ENCODE assay signal across 8 cellular contexts in genomic region chr2:173354601-173355131, GRCh38. TPM values are rescaled to one million over a fixed set of nuclear protein-coding genes. Genes with fewer than 3 reads are reported as not detected.
DNase-seq lines count a peak whose midpoint lies in the region; ATAC-seq and TF ChIP-seq lines count a peak whose summit lies in the region.

CDCA7 (plus strand) TSS chr2:173354872; CDS start chr2:173354964, 92 bp downstream.

- CTCF ChIA-PET in PC-9 (lab: Charles Lee), result no interaction called here

- H3K9ac ChIP-seq in HUES6 (ENCODE audit: low read length), result peak within 1 kb of the TSS; percentile 99

- intact Hi-C loops in PC-9 (cut with micrococcal nuclease; ENCODE audit: unreplicated experiment), result loop anchor here (10.0 kb wide), 1 partner anchor 330 kb away; no protein-coding TSS in a partner anchor
- intact Hi-C loops in activated T-helper 1 cell treated with anti-CD3 and anti-CD28 coated beads, Interleukin-12 subunit alpha, Interleukin-12 subunit beta, Interleukin-2, Interleukin-4 antibody, amounts not matched to agents 30 ng/mL and 10 ng/mL and 1 ng/mL, durations not matched to agents 14 hours and 24 hours and 36 hours (cut with micrococcal nuclease), result loop anchor here (1.0 to 10.0 kb wide), 14 partner anchors 16 to 1240 kb away; partner anchors contain the start of genes GPR155, OLA1 and WIPF1

- no peaks in the 10 kb centered on the region for H3K27me3 ChIP-seq in HUES6 (ENCODE audit: control insufficient read depth, insufficient read depth, low read length)
- H3K27me3 ChIP-seq in PC-9 (ENCODE audit: insufficient read depth, low read depth), result no peaks in the 10 kb centered on the region

- H3K27ac ChIP-seq in HUES6 (ENCODE audit: low read depth, low read length), result peak within 1 kb of the TSS; percentile 98
- no peak within 1 kb of the TSS for H3K27ac ChIP-seq in PC-9

- H3K4me3 Mint-ChIP-seq in activated T-helper 1 cell treated with anti-CD3 and anti-CD28 coated beads, Interleukin-12 subunit alpha, Interleukin-12 subunit beta, Interleukin-2, Interleukin-4 antibody, amounts not matched to agents 30 ng/mL and 10 ng/mL and 1 ng/mL, durations not matched to agents 14 hours and 24 hours and 36 hours, result peak within 1 kb of the TSS; percentile 93

- peak within 1 kb of the TSS; percentile 97 for H3K27ac Mint-ChIP-seq in activated T-helper 1 cell treated with anti-CD3 and anti-CD28 coated beads, Interleukin-12 subunit alpha, Interleukin-12 subunit beta, Interleukin-2, Interleukin-4 antibody, amounts not matched to agents 30 ng/mL and 10 ng/mL and 1 ng/mL, durations not matched to agents 14 hours and 24 hours and 36 hours

- H3K79me2 ChIP-seq in PC-9 (ENCODE audit: low read depth), result peaks cover 40% of the 10 kb centered on the region

- no peak for TF ChIP-seq CTCF in PC-9 (conservative IDR thresholded peaks at IDR 0.05)
- TF ChIP-seq CTCF in foreskin fibroblast (IDR thresholded peaks at IDR 0.05; ENCODE audit: low read depth, low read length), result no peak

- DNase-seq in DMS153 (lab: John Stamatoyannopoulos, UW) (peak; percentile 66), PC-9 (peak; percentile 68 to 85), foreskin fibroblast (peak; percentile 43 to 81), occipital lobe (lab: John Stamatoyannopoulos, UW) (peak; percentile 3), ureter (ENCODE audit: low spot score) (peak; percentile 49)
- peak; percentile 77 for DNase-seq in activated T-helper 1 cell treated with anti-CD3 and anti-CD28 coated beads, Interleukin-12 subunit alpha, Interleukin-12 subunit beta, Interleukin-2, Interleukin-4 antibody, amounts not matched to agents 30 ng/mL and 10 ng/mL and 1 ng/mL, durations not matched to agents 14 hours and 24 hours and 36 hours (ENCODE audit: low spot score)

- H3F3A ChIP-seq in PC-9 (ENCODE audit: insufficient read depth, low read depth), result no peaks in the 10 kb centered on the region

- H3K36me3 ChIP-seq in HUES6 (ENCODE audit: control insufficient read depth, insufficient read depth, low read length) (peaks cover 19% of the 10 kb centered on the region), PC-9 (ENCODE audit: low read depth) (peaks cover 12% of the 10 kb centered on the region; the same call in 1 of the 2 replicates)

- H3K27me3 Mint-ChIP-seq in activated T-helper 1 cell treated with anti-CD3 and anti-CD28 coated beads, Interleukin-12 subunit alpha, Interleukin-12 subunit beta, Interleukin-2, Interleukin-4 antibody, amounts not matched to agents 30 ng/mL and 10 ng/mL and 1 ng/mL, durations not matched to agents 14 hours and 24 hours and 36 hours (ENCODE audit: insufficient read depth), result peaks cover 2% of the 10 kb centered on the region

- H3K9me3 ChIP-seq in HUES6 (ENCODE audit: control insufficient read depth, insufficient read depth, low read depth, low read length) (0 out of 2 replicates have a peak, but pooled peaks cover 8% of the 10 kb centered on the region), PC-9 (ENCODE audit: insufficient read depth, low read depth) (no peaks in the 10 kb centered on the region)

- H3K4me3 ChIP-seq in HUES6 (ENCODE audit: low read depth, low read length) (peak within 1 kb of the TSS; percentile 77), PC-9 (peak within 1 kb of the TSS; percentile 97), foreskin fibroblast (ENCODE audit: low read depth in 1 of 2, low read length in 2 of 2) (peak within 1 kb of the TSS; percentile 76 to 79)

- H3K9me2 ChIP-seq in PC-9 (ENCODE audit: insufficient read depth), result no peaks in the 10 kb centered on the region

- no peaks in the 10 kb centered on the region for H3K9me3 Mint-ChIP-seq in activated T-helper 1 cell treated with anti-CD3 and anti-CD28 coated beads, Interleukin-12 subunit alpha, Interleukin-12 subunit beta, Interleukin-2, Interleukin-4 antibody, amounts not matched to agents 30 ng/mL and 10 ng/mL and 1 ng/mL, durations not matched to agents 14 hours and 24 hours and 36 hours

- H3K4me1 Mint-ChIP-seq in activated T-helper 1 cell treated with anti-CD3 and anti-CD28 coated beads, Interleukin-12 subunit alpha, Interleukin-12 subunit beta, Interleukin-2, Interleukin-4 antibody, amounts not matched to agents 30 ng/mL and 10 ng/mL and 1 ng/mL, durations not matched to agents 14 hours and 24 hours and 36 hours (ENCODE audit: low read depth), result peaks cover 54% of the 10 kb centered on the region

- H2AFZ ChIP-seq in PC-9, result peak within 1 kb of the TSS; percentile 98

- H3K4me1 ChIP-seq in HUES6 (ENCODE audit: control insufficient read depth, insufficient read depth, low read length) (peaks cover 28% of the 10 kb centered on the region), PC-9 (replicated peaks; ENCODE audit: insufficient read depth) (peaks cover 20% of the 10 kb centered on the region)

- no peaks in the 10 kb centered on the region; the same call in 1 of the 2 replicates for H4K20me1 ChIP-seq in PC-9 (ENCODE audit: insufficient read depth)

- POLR2A ChIA-PET in PC-9 (lab: Charles Lee; ENCODE audit: unreplicated experiment), result interaction anchor here (0.6 kb wide), 1 partner anchor 254 kb away, joined by 3 read pairs; no protein-coding TSS in a partner anchor

- peaks cover 10% of the 10 kb centered on the region for H3K36me3 Mint-ChIP-seq in activated T-helper 1 cell treated with anti-CD3 and anti-CD28 coated beads, Interleukin-12 subunit alpha, Interleukin-12 subunit beta, Interleukin-2, Interleukin-4 antibody, amounts not matched to agents 30 ng/mL and 10 ng/mL and 1 ng/mL, durations not matched to agents 14 hours and 24 hours and 36 hours (ENCODE audit: low read depth)

- BruUV-seq in PC-9 (replicated peaks; lab: Mats Ljungman, UMichigan), result no TSS peak

- peak within 1 kb of the TSS; percentile 81 for H3K4me2 ChIP-seq in PC-9

- peak; percentile 47 for ATAC-seq in GM21447 (IDR thresholded peaks at IDR 0.05; ENCODE audit: unreplicated experiment)

RNA-seq across cellular contexts. Expression of gene CDCA7, which starts in this region (rescaled TPM):
- total RNA-seq in PC-9 (2021) (26.1 and 34.2 TPM in 2 replicates), occipital lobe (17.3 TPM), ureter (5.5 TPM)
- total RNA-seq in activated T-helper 1 cell treated with anti-CD3 and anti-CD28 coated beads, Interleukin-12 subunit alpha, Interleukin-12 subunit beta, Interleukin-2, Interleukin-4 antibody, amounts not matched to agents 30 ng/mL and 10 ng/mL and 1 ng/mL, durations not matched to agents 14 hours and 24 hours and 36 hours, result 112 and 115 TPM in 2 replicates

Comparison
In these comparisons a context has a peak if more than half of its experiments do, and no peak if none do; other contexts are left out.
1. DNase-seq: peak in every context shown above with its lines; median percentile 77 in activated T-helper 1 cell treated with anti-CD3 and anti-CD28 coated beads, Interleukin-12 subunit alpha, Interleukin-12 subunit beta, Interleukin-2, Interleukin-4 antibody, amounts not matched to agents 30 ng/mL and 10 ng/mL and 1 ng/mL, durations not matched to agents 14 hours and 24 hours and 36 hours; 76 in PC-9; 66 in DMS153; 62 in foreskin fibroblast; 49 in ureter; 3 in occipital lobe.